In genomic region chr2:38900726-38901125, GRCh38 we compare ENCODE assay signal across 2 cellular contexts.
A peak's percentile ranks its signal among the peaks of the same experiment; 100 is the strongest.
TF ChIP-seq lines count a peak whose summit lies in the region.

No MANE protein-coding gene starts in this region.

TF ChIP-seq in GM23338, 12 proteins besides CTCF, POLR2A, EP300 and RAD21:
- no peak for TF ChIP-seq ZNF114 (CRISPR knock-in tag; IDR thresholded peaks at IDR 0.05)

TF ChIP-seq in K562, 482 proteins besides CTCF, POLR2A, EP300 and RAD21:
- TF ChIP-seq TRIM25 (IDR thresholded peaks at IDR 0.05; ENCODE audit: borderline replicate concordance): no peak
- peak; percentile 32; the same call in 1 of the 2 replicates for TF ChIP-seq ZNF316 (IDR thresholded peaks at IDR 0.05)
- TF ChIP-seq DPF2 (IDR thresholded peaks at IDR 0.05): no peak
- TF ChIP-seq CREM (IDR thresholded peaks at IDR 0.05; ENCODE audit: low read depth): no peak
- TF ChIP-seq DMBX1 (CRISPR knock-in tag; IDR thresholded peaks at IDR 0.05; ENCODE audit: borderline replicate concordance): no peak
- TF ChIP-seq ARHGAP35 (IDR thresholded peaks at IDR 0.05; ENCODE audit: partially characterized antibody): no peak
- no peak for TF ChIP-seq ZNF408 (CRISPR knock-in tag; IDR thresholded peaks at IDR 0.05; ENCODE audit: low read depth)
